Comparison of ENCODE assay signal across 1 cellular context in the genomic region with DNA sequence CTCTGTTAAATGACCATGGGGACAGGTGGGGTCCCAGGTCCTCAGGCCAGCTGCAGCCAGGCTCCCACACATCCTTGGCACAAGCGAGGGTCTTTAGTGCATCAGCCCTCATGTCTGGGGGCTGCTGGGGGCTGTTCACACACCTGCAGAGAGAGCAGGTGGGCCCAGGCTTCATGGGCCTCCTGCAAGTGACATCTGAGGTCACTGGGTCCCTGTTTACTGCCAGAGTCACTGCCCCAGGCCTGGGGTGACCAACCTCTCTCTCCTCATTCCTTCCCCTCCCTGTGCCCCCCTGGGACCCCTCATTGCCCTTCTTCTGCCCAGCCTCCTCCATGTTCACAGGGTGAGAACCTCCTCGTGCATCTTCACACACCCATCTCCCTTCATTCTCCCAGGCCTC.
TF ChIP-seq lines count a peak whose summit lies in the region.

No MANE protein-coding gene starts in this region.

TF ChIP-seq in H1, 55 proteins besides CTCF, POLR2A, EP300 and RAD21:
- TF ChIP-seq CREB1 (IDR thresholded peaks at IDR 0.05) (no peak), PHF8 (conservative IDR thresholded peaks at IDR 0.05; ENCODE audit: low read depth, low read length) (no peak), RXRA (IDR thresholded peaks at IDR 0.05; ENCODE audit: insufficient read depth, low read depth, low read length) (no peak)
